ENCODE assay signal across 12 cellular contexts in the genomic region with DNA sequence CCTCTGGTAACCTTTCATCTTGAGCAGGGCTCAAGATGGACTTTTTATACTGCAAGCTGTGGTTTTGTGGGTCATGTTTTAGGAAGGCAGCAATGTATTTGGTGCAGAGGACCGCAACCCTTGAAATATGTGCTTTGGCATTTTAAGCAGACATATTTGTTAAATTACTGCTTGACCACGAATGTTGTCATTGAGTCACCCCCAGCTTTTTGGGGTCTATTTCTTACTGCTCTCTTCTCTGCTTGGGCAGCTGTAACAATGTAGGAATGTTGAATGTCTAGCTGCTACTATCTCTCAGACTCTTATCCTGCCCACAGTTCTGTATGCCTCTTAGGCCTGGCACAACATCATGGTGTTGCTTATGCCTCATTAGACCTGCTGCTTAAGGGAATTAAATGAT. TPM values are rescaled to one million over a fixed set of nuclear protein-coding genes. Genes with fewer than 3 reads are reported as not detected.
DNase-seq lines count a peak whose midpoint lies in the region; ATAC-seq and TF ChIP-seq lines count a peak whose summit lies in the region.
"Had no signal": no experiment of that assay in that cellular context is flagged by ENCODE, and none has a peak within 500 bp of the region (broad histone marks: within the 10 kb centered on the region; RNA-seq: fewer than 3 reads in every experiment).

No MANE protein-coding gene starts in this region.

- H3K36me3 Mint-ChIP-seq in activated CD4-positive, alpha-beta memory T cell treated with anti-CD3 and anti-CD28 coated beads, Interleukin-2, amount 10 ng/mL, durations not matched to agents 7 days and 5 days (ENCODE audit: low read depth): peaks cover 11% of the 10 kb centered on the region
- H3K36me3 Mint-ChIP-seq in CD4-positive, alpha-beta memory T cell: peaks cover 0 to 3% of the 10 kb centered on the region in 2 donors

- POLR2A ChIA-PET in BJ (lab: Charles Lee): no interaction called here
- POLR2A ChIA-PET in HCT116 (lab: Charles Lee): no interaction called here
- POLR2A ChIA-PET in activated CD4-positive, alpha-beta memory T cell treated with anti-CD3 and anti-CD28 coated beads, Interleukin-2, amount 10 ng/mL, durations not matched to agents 7 days and 5 days (lab: Charles Lee): interaction anchor here (1.0 to 2.8 kb wide), 3 partner anchors 8 to 268 kb away, joined by 4 to 11 read pairs (median 4); no protein-coding TSS in a partner anchor
- POLR2A ChIA-PET in CD4-positive, alpha-beta memory T cell (lab: Charles Lee; ENCODE audit: partially characterized antibody): no interaction called here

- no peak overlapping the region for H3K4me3 ChIP-seq in BJ (ENCODE audit: low read depth, low read length)
- H3K4me3 ChIP-seq in HCT116 (replicated peaks in 1 of 2; ENCODE audit: low read depth in 1 of 2, low read length in 2 of 2): no peak overlapping the region
- no peak overlapping the region for H3K4me3 ChIP-seq in CD4-positive, alpha-beta memory T cell (ENCODE audit: low read length in 2 of 2)
- no peak overlapping the region for H3K4me3 ChIP-seq in heart right ventricle
- H3K4me3 ChIP-seq: heart left ventricle, mucosa of descending colon, stomach had no signal

- H3K27me3 ChIP-seq in BJ (ENCODE audit: control insufficient read depth, insufficient read depth, low read length) (no peaks in the 10 kb centered on the region), HCT116 (ENCODE audit: insufficient read depth, low read length) (no peaks in the 10 kb centered on the region), heart right ventricle (no peaks in the 10 kb centered on the region)
- H3K27me3 ChIP-seq in CD4-positive, alpha-beta memory T cell (ENCODE audit: insufficient read depth, low read length): no peaks in the 10 kb centered on the region
- H3K27me3 ChIP-seq: heart left ventricle, stomach had no signal

- TF ChIP-seq RAD21 in HCT116 (IDR thresholded peaks at IDR 0.05; ENCODE audit: low read depth): no peak

- peaks cover 67% of the 10 kb centered on the region for H3K4me1 Mint-ChIP-seq in activated CD4-positive, alpha-beta memory T cell treated with anti-CD3 and anti-CD28 coated beads, Interleukin-2, amount 10 ng/mL, durations not matched to agents 7 days and 5 days
- peaks cover 47 to 60% (median 56%) of the 10 kb centered on the region in 4 donors for H3K4me1 Mint-ChIP-seq in CD4-positive, alpha-beta memory T cell

- RAD21 ChIA-PET in HCT116 (lab: Charles Lee; ENCODE audit: low non-redundant PET in 1 of 2, low total read pairs in 2 of 2, uncharacterized antibody in 2 of 2, unreplicated experiment in 2 of 2): no interaction called here

- H3K4me1 ChIP-seq in HCT116 (ENCODE audit: control insufficient read depth in 1 of 2, insufficient read depth in 2 of 2, low read length in 2 of 2): peaks cover 4 to 30% of the 10 kb centered on the region in 2 experiments; a peak in 3 of 4 replicates
- peaks cover 51% of the 10 kb centered on the region for H3K4me1 ChIP-seq in CD4-positive, alpha-beta memory T cell (ENCODE audit: insufficient read depth, low read length)
- peaks cover 0 to 88% (median 57%) of the 10 kb centered on the region in 9 donors for H3K4me1 ChIP-seq in heart right ventricle

- H3K9me2 ChIP-seq in HCT116 (ENCODE audit: insufficient read depth): no peaks in the 10 kb centered on the region

- peaks cover 35% of the 10 kb centered on the region; the same call in 1 of the 2 replicates for H4K20me1 ChIP-seq in HCT116 (ENCODE audit: insufficient read depth)

- intact Hi-C loops in HCT116 (cut with micrococcal nuclease): no loop called here
- intact Hi-C loops in CD4-positive, alpha-beta memory T cell (cut with micrococcal nuclease): loop anchor here (5.0 kb wide), 1 partner anchor 484 kb away; no protein-coding TSS in a partner anchor
- intact Hi-C loops in heart right ventricle (cut with DNase I): loop anchor here in 6 of 10 donors (5.0 to 10.0 kb wide), 7 partner anchors 81 to 412 kb away; partner anchors contain the start of gene SMIM20 (in 2 of the 6)

- H3K79me2 ChIP-seq in HCT116 (ENCODE audit: insufficient read depth, low read length): peaks cover 99% of the 10 kb centered on the region

- TF ChIP-seq CTCF in BJ (IDR thresholded peaks at IDR 0.05; ENCODE audit: insufficient read depth, low read depth, low read length) (no peak), HCT116 (IDR thresholded peaks at IDR 0.05 in 2 of 3, conservative IDR thresholded peaks at IDR 0.05 in 1 of 3; ENCODE audit: borderline replicate concordance in 1 of 3, insufficient read depth in 1 of 3, low read depth in 2 of 3, low read length in 2 of 3) (no peak), heart right ventricle (IDR thresholded peaks at IDR 0.05) (no peak)

- no peak overlapping the region for H2AFZ ChIP-seq in HCT116 (ENCODE audit: low read depth, low read length, poor library complexity, severe bottlenecking)

- H3K9me3 Mint-ChIP-seq in activated CD4-positive, alpha-beta memory T cell treated with anti-CD3 and anti-CD28 coated beads, Interleukin-2, amount 10 ng/mL, durations not matched to agents 7 days and 5 days: no peaks in the 10 kb centered on the region
- no peaks in the 10 kb centered on the region for H3K9me3 Mint-ChIP-seq in CD4-positive, alpha-beta memory T cell

- H3K27me3 Mint-ChIP-seq in activated CD4-positive, alpha-beta memory T cell treated with anti-CD3 and anti-CD28 coated beads, Interleukin-2, amount 10 ng/mL, durations not matched to agents 7 days and 5 days: no peaks in the 10 kb centered on the region
- no peaks in the 10 kb centered on the region for H3K27me3 Mint-ChIP-seq in CD4-positive, alpha-beta memory T cell

- no peak for TF ChIP-seq POLR2A in HCT116 (IDR thresholded peaks at IDR 0.05; ENCODE audit: borderline replicate concordance, extremely low read depth, insufficient read depth, insufficient read length)

- BruUV-seq in HCT116 (replicated peaks; lab: Mats Ljungman, UMichigan): no TSS peak

- DNase-seq in BJ (ENCODE audit: low read depth) (peak; percentile 80), HCT116 (ENCODE audit: low read depth, low spot score) (no peak), iris pigment epithelial cell (ENCODE audit: low read depth) (peak; percentile 98), SIG-M5 treated with dmso at 0.1 percent for 504 hours (lab: John Stamatoyannopoulos, UW; ENCODE audit: unreplicated experiment) (no peak), heart right ventricle (no peak)
- DNase-seq in activated CD4-positive, alpha-beta memory T cell treated with anti-CD3 and anti-CD28 coated beads, Interleukin-2, amount 10 ng/mL, durations not matched to agents 7 days and 5 days: no peak
- no peak for DNase-seq in CD4-positive, alpha-beta memory T cell
- DNase-seq: heart left ventricle, mucosa of descending colon, NCI-H2029, stomach had no signal

- H3K36me3 ChIP-seq in BJ (ENCODE audit: control insufficient read depth, insufficient read depth, low read length) (no peaks in the 10 kb centered on the region), HCT116 (ENCODE audit: control insufficient read depth in 1 of 2, insufficient read depth in 2 of 2, low read length in 2 of 2) (no peaks in the 10 kb centered on the region), heart right ventricle (no peaks in the 10 kb centered on the region)
- H3K36me3 ChIP-seq in CD4-positive, alpha-beta memory T cell (ENCODE audit: insufficient read depth, low read length): no peaks in the 10 kb centered on the region
- H3K36me3 ChIP-seq: heart left ventricle, stomach had no signal

- no peak overlapping the region for H3K4me3 Mint-ChIP-seq in activated CD4-positive, alpha-beta memory T cell treated with anti-CD3 and anti-CD28 coated beads, Interleukin-2, amount 10 ng/mL, durations not matched to agents 7 days and 5 days
- no peak overlapping the region for H3K4me3 Mint-ChIP-seq in CD4-positive, alpha-beta memory T cell

- no peak overlapping the region for H3K9ac ChIP-seq in HCT116 (ENCODE audit: low read length)

- peak overlapping the region; percentile 11 for H3K27ac Mint-ChIP-seq in activated CD4-positive, alpha-beta memory T cell treated with anti-CD3 and anti-CD28 coated beads, Interleukin-2, amount 10 ng/mL, durations not matched to agents 7 days and 5 days
- peak overlapping the region in 3 of 7 donors; percentile 9 to 33 (median 18) for H3K27ac Mint-ChIP-seq in CD4-positive, alpha-beta memory T cell

- ATAC-seq in HCT116: peak; percentile 10; the same call in 1 of the 2 replicates
- ATAC-seq in heart right ventricle: no peak
- ATAC-seq in HG03135 (IDR thresholded peaks at IDR 0.05; ENCODE audit: unreplicated experiment): no peak
- ATAC-seq: mucosa of descending colon had no signal

- H3K27ac ChIP-seq in HCT116 (ENCODE audit: low read depth, low read length): no peak overlapping the region
- no peak overlapping the region for H3K27ac ChIP-seq in CD4-positive, alpha-beta memory T cell (ENCODE audit: low read depth, low read length)
- no peak overlapping the region for H3K27ac ChIP-seq in heart right ventricle
- H3K27ac ChIP-seq: heart left ventricle, stomach had no signal

- CTCF ChIA-PET in BJ (lab: Yijun Ruan, JAX): interaction anchor here (1.0 to 6.9 kb wide), 4 partner anchors 81 to 298 kb away, joined by 3 to 76 read pairs (median 6); no protein-coding TSS in a partner anchor
- CTCF ChIA-PET in HCT116 (lab: Charles Lee): no interaction called here
- CTCF ChIA-PET in activated CD4-positive, alpha-beta memory T cell treated with anti-CD3 and anti-CD28 coated beads, Interleukin-2, amount 10 ng/mL, durations not matched to agents 7 days and 5 days (lab: Charles Lee): interaction anchor here (0.7 to 9.8 kb wide), 8 partner anchors 53 to 339 kb away, joined by 3 to 224 read pairs (median 5); no protein-coding TSS in a partner anchor
- CTCF ChIA-PET in CD4-positive, alpha-beta memory T cell (lab: Charles Lee; ENCODE audit: partially characterized antibody): interaction anchor here (0.6 to 13.3 kb wide), 11 partner anchors 10 to 466 kb away, joined by 3 to 300 read pairs (median 9); no protein-coding TSS in a partner anchor

- peak overlapping the region; percentile 7; the same call in 1 of the 2 replicates for H3K4me2 ChIP-seq in HCT116 (ENCODE audit: low read length)

- 72 to 80% methylated on average over 2 of the region's 2 CpGs for WGBS in heart right ventricle, 2 donors

- H3K9me3 ChIP-seq in HCT116 (ENCODE audit: control insufficient read depth in 1 of 2, insufficient read depth in 1 of 2, low read depth in 1 of 2, low read length in 2 of 2) (no peaks in the 10 kb centered on the region), heart right ventricle (no peaks in the 10 kb centered on the region)
- no peaks in the 10 kb centered on the region for H3K9me3 ChIP-seq in CD4-positive, alpha-beta memory T cell (ENCODE audit: control insufficient read depth in 1 of 2, low read length in 2 of 2)
- H3K9me3 ChIP-seq: heart left ventricle, mucosa of descending colon, stomach had no signal

RNA-seq across cellular contexts. Expression of gene RBPJ, which starts 6.0 kb away (rescaled TPM):
- polyA plus RNA-seq in BJ (2011; rRNA removed) (31.6 and 51.5 TPM in 2 replicates), heart right ventricle (10 to 100 TPM; 10.1 to 49.0 TPM)
- polyA minus RNA-seq in BJ (2011; rRNA and poly(A)+ RNA removed): 25.0 and 25.4 TPM in 2 replicates
- total RNA-seq in HCT116 (2021; ENCODE audit: unreplicated experiment) (72.7 TPM), heart right ventricle (10 to 100 TPM; 34.6 to 59.1 (median 38.1) TPM)
- 42.2 and 46.5 TPM in 2 replicates for polyA plus RNA-seq in HCT116 (2012)
- 100 to 1,000 TPM; 137 to 144 TPM for total RNA-seq in activated CD4-positive, alpha-beta memory T cell treated with anti-CD3 and anti-CD28 coated beads, Interleukin-2, amount 10 ng/mL, durations not matched to agents 7 days and 5 days
- total RNA-seq in CD4-positive, alpha-beta memory T cell: 10 to 100 TPM; 75.2 to 90.6 TPM
- 10 to 100 TPM; 92.4 to 96.3 TPM for polyA plus RNA-seq in CD4-positive, alpha-beta memory T cell

Comparison
In these comparisons a context has a peak if more than half of its experiments do, and no peak if none do; other contexts are left out.
1. DNase-seq: peak in BJ (single experiment) and iris pigment epithelial cell (single experiment); none in HCT116 (single experiment), activated CD4-positive, alpha-beta memory T cell treated with anti-CD3 and anti-CD28 coated beads, Interleukin-2, amount 10 ng/mL, durations not matched to agents 7 days and 5 days (single experiment), SIG-M5 treated with dmso at 0.1 percent for 504 hours (single experiment), CD4-positive, alpha-beta memory T cell (0 of 5) and heart right ventricle (0 of 2).